Comparison of ENCODE assay signal across 8 cellular contexts in the genomic region with DNA sequence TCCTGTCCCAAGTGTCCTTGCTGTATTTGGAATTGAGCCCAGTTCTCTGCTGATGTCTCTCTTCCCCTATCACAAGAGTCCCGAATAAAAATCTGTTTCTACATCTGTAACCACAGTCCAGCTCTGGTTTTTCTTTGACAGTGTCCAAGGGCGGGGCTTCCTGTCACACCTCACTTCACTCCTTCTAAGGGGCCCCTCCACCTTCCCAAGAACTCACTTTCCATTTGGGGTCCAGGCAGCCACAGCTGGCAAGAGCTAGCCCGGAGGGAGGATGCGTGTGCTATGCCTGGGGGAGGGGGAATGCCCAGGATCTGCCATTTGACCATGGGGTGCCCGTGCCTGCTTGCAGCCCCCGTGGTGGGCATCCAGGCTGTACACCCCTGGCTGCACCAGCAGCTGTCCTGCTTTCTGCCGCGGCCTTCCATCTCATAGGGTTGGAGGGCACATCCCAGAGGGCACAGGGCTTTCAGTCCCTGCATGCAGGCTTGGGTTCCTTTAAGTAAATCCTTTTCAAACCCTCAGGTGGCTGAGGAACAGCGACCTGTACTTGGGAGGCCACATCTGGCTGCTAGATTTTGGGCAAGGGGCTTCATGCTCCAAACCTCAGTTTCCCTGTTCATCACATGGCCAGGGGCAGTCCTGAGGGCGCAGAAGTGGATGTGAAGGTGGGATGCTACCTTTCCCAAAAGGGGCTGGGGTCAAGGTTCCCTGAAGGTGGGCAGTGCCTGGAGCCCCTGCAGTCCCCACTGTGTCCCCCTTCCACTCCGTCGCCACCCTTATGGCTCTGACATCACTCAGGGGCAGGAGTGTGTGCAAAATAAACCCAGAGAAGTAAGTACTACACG. TPM values are rescaled to one million over a fixed set of nuclear protein-coding genes. Genes with fewer than 3 reads are reported as not detected.
DNase-seq lines count a peak whose midpoint lies in the region; ATAC-seq and TF ChIP-seq lines count a peak whose summit lies in the region.

No MANE protein-coding gene starts in this region.

- TF ChIP-seq POLR2A in sigmoid colon (IDR thresholded peaks at IDR 0.05) = no peak
- TF ChIP-seq POLR2A in body of pancreas (IDR thresholded peaks at IDR 0.05) = no peak

- DNase-seq in GM13977 (ENCODE audit: low spot score) (peak; percentile 43), glomerular visceral epithelial cell (ENCODE audit: extremely low spot score) (peak; percentile 37), sigmoid colon (peak; percentile 65), body of pancreas (no peak), NCI-H1930 (lab: John Stamatoyannopoulos, UW) (no peak)

- H3K27me3 ChIP-seq in SU-DHL-6 (ENCODE audit: low read length) = no peaks in the 10 kb centered on the region
- H3K27me3 ChIP-seq in sigmoid colon = no peaks in the 10 kb centered on the region
- H3K27me3 ChIP-seq in body of pancreas = no peaks in the 10 kb centered on the region

- H3K9me3 ChIP-seq in SU-DHL-6 (ENCODE audit: insufficient read depth, low read length) (no peaks in the 10 kb centered on the region), sigmoid colon (peaks cover 0 to 8% (median 0%) of the 10 kb centered on the region in 4 donors), body of pancreas (no peaks in the 10 kb centered on the region)

- no peak for TF ChIP-seq EP300 in sigmoid colon (IDR thresholded peaks at IDR 0.05)

- H3K4me3 ChIP-seq in SU-DHL-6 (ENCODE audit: insufficient read depth, low read length, poor library complexity, severe bottlenecking) (no peak overlapping the region), sigmoid colon (no peak overlapping the region), body of pancreas (no peak overlapping the region)

- H2AFZ ChIP-seq in SU-DHL-6 (ENCODE audit: low read depth, low read length, severe bottlenecking) = no peak overlapping the region

- no peaks in the 10 kb centered on the region for H4K20me1 ChIP-seq in SU-DHL-6 (ENCODE audit: low read depth, low read length)

- H3F3A ChIP-seq in SU-DHL-6 (ENCODE audit: insufficient read depth) = peaks cover 18% of the 10 kb centered on the region

- intact Hi-C loops in sigmoid colon (cut with DNase I) = loop anchor here (10.0 kb wide), 1 partner anchor 329 kb away; a partner anchor contains a TSS
- intact Hi-C loops in body of pancreas (cut with DNase I) = no loop called here

- in situ Hi-C loops in GM13977 (cut with MboI; ENCODE audit: low pct_unique_long_range_greater_than_20kb, low sequenced_read_pairs, unreplicated experiment) = no loop called here

- H3K36me3 ChIP-seq in SU-DHL-6 (ENCODE audit: low read length) (no peaks in the 10 kb centered on the region), sigmoid colon (no peaks in the 10 kb centered on the region), body of pancreas (replicated peaks in 1 of 2; ENCODE audit: insufficient read depth in 1 of 2, low read depth in 2 of 2) (no peaks in the 10 kb centered on the region)

- no peaks in the 10 kb centered on the region for H3K9me2 ChIP-seq in SU-DHL-6 (replicated peaks; ENCODE audit: insufficient read depth, low read length)

- H3K4me2 ChIP-seq in SU-DHL-6 (ENCODE audit: low read depth, low read length, poor library complexity, severe bottlenecking) = no peak overlapping the region

- no peak overlapping the region for H3K9ac ChIP-seq in SU-DHL-6 (ENCODE audit: low read length)

- no peak for TF ChIP-seq CTCF in GM13977 (IDR thresholded peaks at IDR 0.05; ENCODE audit: extremely low read depth, insufficient read depth, missing control alignments)
- TF ChIP-seq CTCF in SU-DHL-6 (IDR thresholded peaks at IDR 0.05; ENCODE audit: insufficient read depth, low read length, poor library complexity, severe bottlenecking) = no peak
- TF ChIP-seq CTCF in sigmoid colon (IDR thresholded peaks at IDR 0.05) = no peak
- no peak for TF ChIP-seq CTCF in body of pancreas (IDR thresholded peaks at IDR 0.05)

- H3K79me2 ChIP-seq in SU-DHL-6 (ENCODE audit: insufficient read depth, low read length) = no peaks in the 10 kb centered on the region

- no peak for ATAC-seq in HG02938 (IDR thresholded peaks at IDR 0.05; ENCODE audit: unreplicated experiment)
- no peak for ATAC-seq in body of pancreas
- ATAC-seq in GM21786 (IDR thresholded peaks at IDR 0.05; ENCODE audit: unreplicated experiment) = no peak

- H3K4me1 ChIP-seq in sigmoid colon (peaks cover 0 to 41% (median 34%) of the 10 kb centered on the region in 4 donors), body of pancreas (peaks cover 28% of the 10 kb centered on the region)

- H3K27ac ChIP-seq in SU-DHL-6 (ENCODE audit: low read depth, low read length) = peak overlapping the region; percentile 69; the same call in 1 of the 2 replicates
- H3K27ac ChIP-seq in sigmoid colon = peak overlapping the region; percentile 88 to 94 (median 94)
- H3K27ac ChIP-seq in body of pancreas = peak overlapping the region in 2 of 4 donors; percentile 19 to 92

- WGBS in sigmoid colon, 2 donors = 49 to 56% methylated on average over 13 of the region's 13 CpGs
- 58 to 62% methylated on average over 6 to 13 of the region's 13 CpGs for WGBS in body of pancreas, 2 donors

RNA-seq across cellular contexts. Expression of a gene that starts 2.3 kb away (rescaled TPM):
- total RNA-seq in sigmoid colon = 10 to 100 TPM; 51.2 to 88.4 (median 85.0) TPM
- 10 to 100 TPM; 56.8 to 87.2 (median 66.1) TPM for polyA plus RNA-seq in sigmoid colon
- total RNA-seq in body of pancreas = 10 to 100 TPM in 1 of 2 donors, 1 to 10 TPM in 1; 4.3 to 20.8 TPM

RNA-seq across cellular contexts. Expression of a gene that starts 35.2 kb away (rescaled TPM):
- total RNA-seq in sigmoid colon (1 to 10 TPM; 1.9 to 7.2 (median 4.7) TPM), body of pancreas (1 to 10 TPM in 1 of 2 donors, not detected in 1; 3.6 TPM)
- polyA plus RNA-seq in sigmoid colon = 10 to 100 TPM in 1 of 3 donors, under 1 TPM in 1, not detected in 1; 0.92 to 15.2 TPM

RNA-seq across cellular contexts. Expression of a gene that starts 40.4 kb away (rescaled TPM):
- 100 to 1,000 TPM in 1 of 4 donors, 10 to 100 TPM in 3; 56.5 to 116 (median 69.6) TPM for total RNA-seq in sigmoid colon
- 10 to 100 TPM; 28.9 to 58.7 (median 53.5) TPM for polyA plus RNA-seq in sigmoid colon
- 10 to 100 TPM; 32.6 to 32.9 TPM for total RNA-seq in body of pancreas

Comparison
In these comparisons a context has a peak if more than half of its experiments do, and no peak if none do; other contexts are left out.
1. DNase-seq: peak in GM13977 (single experiment), glomerular visceral epithelial cell (single experiment) and sigmoid colon (single experiment); none in body of pancreas (0 of 4) and NCI-H1930 (0 of 2).